In genomic region chr13:40329682-40330485, GRCh38 we compare ENCODE assay signal across 16 cellular contexts.
A peak's percentile ranks its signal among the peaks of the same experiment; 100 is the strongest.
DNase-seq lines count a peak whose midpoint lies in the region; ATAC-seq and FAIRE-seq lines count a peak whose summit lies in the region.
"Had no signal": no experiment of that assay in that cellular context is flagged by ENCODE, and none has a peak within 500 bp of the region (broad histone marks: within the 10 kb centered on the region; RNA-seq: fewer than 3 reads in every experiment).

No MANE protein-coding gene starts in this region.

- peaks cover 0 to under 1% of the 10 kb centered on the region in 2 donors for H3K36me3 Mint-ChIP-seq in naive B cell
- no peaks in the 10 kb centered on the region for H3K36me3 Mint-ChIP-seq in T-helper 2 cell treated with Interferon-gamma antibody and Interleukin-4, amounts not matched to agents 5 μg/mL and 100 μg/mL, for 36 hours (ENCODE audit: low read depth)

- peak; percentile 8 for DNase-seq in EL
- DNase-seq in brain pericyte (ENCODE audit: low read depth, low spot score) = peak; percentile 18
- no peak for DNase-seq in naive B cell
- no peak for DNase-seq in GM19239 (ENCODE audit: insufficient read length, low spot score)
- DNase-seq in T-helper 2 cell treated with Interferon-gamma antibody and Interleukin-4, amounts not matched to agents 5 μg/mL and 100 μg/mL, for 36 hours (ENCODE audit: low spot score) = no peak
- DNase-seq in aorta = no peak
- DNase-seq: activated CD8-positive, alpha-beta memory T cell treated with anti-CD3 and anti-CD28 coated beads for 24 hours; dermis blood vessel endothelial cell; left colon; NCI-H774; stimulated activated CD4-positive, alpha-beta T cell treated with anti-CD3 and anti-CD28 coated beads, Interleukin-12 subunit alpha, Interleukin-12 subunit beta, amount 100 ng/mL, for 4 hours; testis had no signal

- H3K27ac Mint-ChIP-seq in naive B cell = peak overlapping the region in 3 of 6 donors; percentile 27 to 59 (median 36)
- H3K27ac Mint-ChIP-seq in T-helper 2 cell treated with Interferon-gamma antibody and Interleukin-4, amounts not matched to agents 5 μg/mL and 100 μg/mL, for 36 hours = no peak overlapping the region
- H3K27ac Mint-ChIP-seq: activated naive CD8-positive, alpha-beta T cell had no signal

- H3K4me1 Mint-ChIP-seq in naive B cell = peaks cover 18 to 36% (median 32%) of the 10 kb centered on the region in 3 donors
- peaks cover 9% of the 10 kb centered on the region for H3K4me1 Mint-ChIP-seq in T-helper 2 cell treated with Interferon-gamma antibody and Interleukin-4, amounts not matched to agents 5 μg/mL and 100 μg/mL, for 36 hours (ENCODE audit: low read depth)

- H3K4me3 Mint-ChIP-seq in naive B cell = no peak overlapping the region
- no peak overlapping the region for H3K4me3 Mint-ChIP-seq in T-helper 2 cell treated with Interferon-gamma antibody and Interleukin-4, amounts not matched to agents 5 μg/mL and 100 μg/mL, for 36 hours
- H3K4me3 Mint-ChIP-seq: activated naive CD8-positive, alpha-beta T cell had no signal

- no peaks in the 10 kb centered on the region for H3K27me3 ChIP-seq in aorta (ENCODE audit: control insufficient read depth in 1 of 2, insufficient read depth in 2 of 2, low read length in 1 of 2)
- H3K27me3 ChIP-seq: breast epithelium, testis had no signal

- intact Hi-C loops in aorta (cut with DNase I) = no loop called here

- ATAC-seq in HG02885 (IDR thresholded peaks at IDR 0.05; ENCODE audit: poor library complexity, unreplicated experiment) = peak; percentile 60
- peak; percentile 21 to 37 for ATAC-seq in naive B cell (ENCODE audit: low read depth in 2 of 2)
- ATAC-seq in aorta (ENCODE audit: low FRiP score) = no peak
- ATAC-seq in HG03439 (IDR thresholded peaks at IDR 0.05; ENCODE audit: unreplicated experiment) = no peak
- ATAC-seq: left colon had no signal

- H3K4me1 ChIP-seq in aorta (ENCODE audit: control insufficient read depth in 1 of 2, insufficient read depth in 2 of 2, low read length in 2 of 2) = no peaks in the 10 kb centered on the region
- H3K4me1 ChIP-seq: breast epithelium, testis had no signal

- H3K36me3 ChIP-seq in aorta (ENCODE audit: control insufficient read depth in 1 of 2, insufficient read depth in 2 of 2, low read length in 1 of 2) = no peaks in the 10 kb centered on the region
- H3K36me3 ChIP-seq: breast epithelium had no signal

- 85% methylated on average over 4 of the region's 4 CpGs for WGBS in aorta, 2 donors

- no peaks in the 10 kb centered on the region for H3K27me3 Mint-ChIP-seq in naive B cell
- H3K27me3 Mint-ChIP-seq in T-helper 2 cell treated with Interferon-gamma antibody and Interleukin-4, amounts not matched to agents 5 μg/mL and 100 μg/mL, for 36 hours (ENCODE audit: low read depth) = no peaks in the 10 kb centered on the region
- H3K27me3 Mint-ChIP-seq: activated naive CD8-positive, alpha-beta T cell had no signal

- H3K4me3 ChIP-seq in aorta (ENCODE audit: low read length in 2 of 2) = no peak overlapping the region
- H3K4me3 ChIP-seq: breast epithelium, testis had no signal

- H3K9me3 Mint-ChIP-seq in naive B cell = peaks cover 0 to 7% (median 0%) of the 10 kb centered on the region in 7 donors
- no peaks in the 10 kb centered on the region for H3K9me3 Mint-ChIP-seq in T-helper 2 cell treated with Interferon-gamma antibody and Interleukin-4, amounts not matched to agents 5 μg/mL and 100 μg/mL, for 36 hours

- FAIRE-seq in GM19239 (lab: Jason Lieb, UNC) = no peak

- peaks cover 2% of the 10 kb centered on the region for H3K9me3 ChIP-seq in aorta (ENCODE audit: control insufficient read depth, low read length)
- H3K9me3 ChIP-seq: breast epithelium, testis had no signal

- H3K27ac ChIP-seq in aorta (ENCODE audit: low read depth in 1 of 2, low read length in 2 of 2) = no peak overlapping the region
- H3K27ac ChIP-seq: breast epithelium, testis had no signal

Comparison
In these comparisons a context has a peak if more than half of its experiments do, and no peak if none do; other contexts are left out.
1. DNase-seq: peak in EL (single experiment) and brain pericyte (single experiment); none in naive B cell (single experiment), GM19239 (single experiment), T-helper 2 cell treated with Interferon-gamma antibody and Interleukin-4, amounts not matched to agents 5 μg/mL and 100 μg/mL, for 36 hours (single experiment) and aorta (0 of 2).
2. ATAC-seq: peak in HG02885 (single experiment) and naive B cell (2 of 2); none in aorta (single experiment) and HG03439 (single experiment).